In the genomic region with DNA sequence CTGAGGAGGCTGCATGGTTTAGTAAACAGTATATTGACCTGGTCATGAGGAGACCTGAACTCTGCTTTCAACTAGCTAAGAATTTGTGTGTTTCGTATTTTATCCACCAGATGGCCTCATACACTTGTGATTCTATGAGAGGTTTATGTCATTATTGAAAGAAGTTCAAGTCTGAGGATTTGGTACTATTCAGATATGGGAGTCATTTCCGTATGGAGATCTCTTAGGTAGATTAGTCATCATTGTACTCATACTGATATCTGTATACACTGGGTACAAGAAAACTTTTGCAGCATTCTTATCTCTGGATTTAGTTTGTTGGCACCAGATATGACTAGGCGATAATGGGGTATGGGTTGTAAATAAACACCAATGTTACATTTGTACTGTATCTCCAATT, we compare ENCODE assay signal across 1 cellular context.
TF ChIP-seq lines count a peak whose summit lies in the region.

No MANE protein-coding gene starts in this region.

TF ChIP-seq in GM12878, 131 proteins besides CTCF, POLR2A, EP300 and RAD21 (continued from another document):
- TF ChIP-seq JUNB (IDR thresholded peaks at IDR 0.05) = peak; percentile 57
